ENCODE assay signal across 10 cellular contexts in the genomic region with DNA sequence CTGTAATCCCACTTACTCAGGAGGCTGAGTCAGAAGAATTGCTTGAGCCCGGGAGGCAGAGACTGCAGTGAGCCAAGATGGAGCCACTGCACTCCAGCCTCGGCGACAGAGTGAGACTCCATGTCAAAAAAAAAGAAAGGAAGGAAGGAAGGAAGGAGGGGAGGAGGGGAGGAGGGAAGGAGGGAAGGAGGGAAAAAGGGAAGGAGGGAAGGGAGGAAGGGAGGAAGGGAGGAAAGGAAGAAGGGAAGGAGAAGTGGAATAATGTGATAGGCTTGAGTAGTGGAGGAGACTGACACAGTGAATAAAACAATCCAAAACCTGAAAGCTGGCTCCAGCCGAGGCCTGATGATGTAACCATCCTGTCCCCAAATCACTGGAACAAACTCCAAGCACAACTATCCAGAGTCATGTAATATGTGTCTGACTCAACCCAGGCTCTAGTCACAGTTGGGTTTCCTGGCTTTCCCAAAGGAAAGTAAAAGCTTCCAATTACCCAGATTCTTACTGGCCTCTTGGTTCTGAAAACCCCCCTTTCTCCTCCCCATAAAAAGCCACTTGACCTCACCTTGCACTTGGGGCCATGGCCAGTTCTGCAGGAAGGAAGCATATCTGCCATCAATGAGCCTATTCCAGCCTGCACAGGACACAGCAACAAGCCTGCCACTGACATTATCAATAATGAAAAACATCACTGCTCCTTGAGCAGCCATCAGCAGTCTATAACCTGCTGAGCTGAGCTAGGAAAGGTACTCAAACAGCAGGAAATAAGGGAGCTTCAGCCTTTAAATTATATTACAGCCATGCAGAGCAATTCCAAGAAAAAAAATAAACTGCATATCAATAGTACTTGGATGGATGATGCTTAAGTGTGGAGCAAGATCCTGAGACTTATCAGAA. TPM values are rescaled to one million over a fixed set of nuclear protein-coding genes. Genes with fewer than 3 reads are reported as not detected.
DNase-seq lines count a peak whose midpoint lies in the region; ATAC-seq and TF ChIP-seq lines count a peak whose summit lies in the region.
"Had no signal": no experiment of that assay in that cellular context is flagged by ENCODE, and none has a peak within 500 bp of the region (broad histone marks: within the 10 kb centered on the region; RNA-seq: fewer than 3 reads in every experiment).

No MANE protein-coding gene starts in this region.

- H3K9ac ChIP-seq in GM23248 (peak overlapping the region; percentile 41), adipocyte (ENCODE audit: low read length) (no peak overlapping the region)

- DNase-seq in GM23248 (peak; percentile 82), adipocyte (ENCODE audit: low read depth) (peak; percentile 63), heart right ventricle (peak in 1 of 2 donors; percentile 53), sciatic nerve (ENCODE audit: low spot score) (no peak), NOMO-1 treated with dmso at 0.1 percent for 144 hours (lab: John Stamatoyannopoulos, UW; ENCODE audit: unreplicated experiment) (no peak), T-helper 1 cell (no peak), DMS153 (lab: John Stamatoyannopoulos, UW) (no peak)
- DNase-seq: activated CD8-positive, alpha-beta memory T cell treated with anti-CD3 and anti-CD28 coated beads, Interleukin-2, amount 50 U/mL, for 48 hours; NCI-H1105 treated with DMSO at 0.1 percent for 48 hours had no signal

- H3K9me2 ChIP-seq in GM23248 (ENCODE audit: insufficient read depth): no peaks in the 10 kb centered on the region

- in situ Hi-C loops in GM23248 (cut with MboI): no loop called here

- H3K27me3 ChIP-seq in GM23248 (replicated peaks; ENCODE audit: insufficient read depth) (no peaks in the 10 kb centered on the region), adipocyte (replicated peaks; ENCODE audit: control insufficient read depth, insufficient read depth, low read length) (no peaks in the 10 kb centered on the region), heart right ventricle (no peaks in the 10 kb centered on the region)

- WGBS in GM23248 (ENCODE audit: low coverage in 1 of 2, low lambda C conversion rate in 2 of 2, missing lambda C conversion rate in 2 of 2), 2 experiments: 37% methylated on average over 4 of the region's 4 CpGs
- 42 to 55% methylated on average over 4 of the region's 4 CpGs for WGBS in heart right ventricle, 2 donors

- intact Hi-C loops in heart right ventricle (cut with DNase I) (loop anchor here in 4 of 10 donors (5.0 to 10.0 kb wide), 3 partner anchors 32 to 48 kb away; partner anchors contain the start of gene MB21D2 (in 3 of the 4)), sciatic nerve (cut with DNase I) (no loop called here)

- ATAC-seq in heart right ventricle: peak; percentile 72 to 87 (median 80)
- peak; percentile 81 for ATAC-seq in sciatic nerve
- ATAC-seq in GM18505 (IDR thresholded peaks at IDR 0.05; ENCODE audit: unreplicated experiment): no peak

- H3K36me3 ChIP-seq in GM23248 (ENCODE audit: low read depth): no peaks in the 10 kb centered on the region
- H3K36me3 ChIP-seq in adipocyte (ENCODE audit: control insufficient read depth, insufficient read depth, low read length, severe bottlenecking): no peaks in the 10 kb centered on the region
- H3K36me3 ChIP-seq in heart right ventricle: no peaks in the 10 kb centered on the region

- H3K79me2 ChIP-seq in GM23248 (ENCODE audit: insufficient read depth): peaks cover 93% of the 10 kb centered on the region

- no peak overlapping the region for H2AFZ ChIP-seq in GM23248

- peak overlapping the region; percentile 67 for H3K27ac ChIP-seq in GM23248
- H3K27ac ChIP-seq in heart right ventricle: peak overlapping the region in 4 of 10 donors; percentile 35 to 62 (median 52)

- no peak for TF ChIP-seq POLR2A in GM18505 (IDR thresholded peaks at IDR 0.05; ENCODE audit: borderline replicate concordance, extremely low read depth, insufficient read depth, insufficient read length)

- H3K4me3 ChIP-seq in GM23248 (peak overlapping the region; percentile 43), adipocyte (ENCODE audit: low read length) (peak overlapping the region; percentile 21), heart right ventricle (no peak overlapping the region)

- H3K4me2 ChIP-seq in GM23248 (ENCODE audit: unreplicated experiment): peak overlapping the region; percentile 59

- H4K20me1 ChIP-seq in GM23248 (ENCODE audit: insufficient read depth): no peaks in the 10 kb centered on the region

- H3K4me1 ChIP-seq in GM23248 (ENCODE audit: insufficient read depth) (peaks cover 13% of the 10 kb centered on the region), adipocyte (ENCODE audit: control insufficient read depth, insufficient read depth, low read length) (peaks cover 21% of the 10 kb centered on the region), heart right ventricle (peaks cover 8 to 61% (median 32%) of the 10 kb centered on the region in 9 donors)

- no peaks in the 10 kb centered on the region for H3K9me3 ChIP-seq in GM23248 (ENCODE audit: low read depth)
- H3K9me3 ChIP-seq in adipocyte (ENCODE audit: control insufficient read depth, low read length): no peaks in the 10 kb centered on the region
- no peaks in the 10 kb centered on the region for H3K9me3 ChIP-seq in heart right ventricle

- TF ChIP-seq CTCF in heart right ventricle (IDR thresholded peaks at IDR 0.05): no peak

- peaks cover 16% of the 10 kb centered on the region for H3F3A ChIP-seq in GM23248 (ENCODE audit: insufficient read depth)

RNA-seq across cellular contexts. Expression of gene MB21D2, which starts 48.3 kb away (rescaled TPM):
- total RNA-seq in GM23248 (2014; rRNA removed; shearing (Covaris generic)): 24.2 and 26.4 TPM in 2 replicates
- 10.5 and 10.9 TPM in 2 replicates for polyA plus RNA-seq in GM23248 (2016; fragmentation: Nextera tagmentation; extraction: Ambion mirVana)
- 1 to 10 TPM; 1.6 to 4.4 (median 3.5) TPM for total RNA-seq in heart right ventricle
- 1 to 10 TPM in 1 of 2 donors, under 1 TPM in 1; 0.80 to 2.1 TPM for polyA plus RNA-seq in heart right ventricle
- 7.8 TPM for total RNA-seq in sciatic nerve

Comparison
In these comparisons a context has a peak if more than half of its experiments do, and no peak if none do; other contexts are left out.
1. DNase-seq: peak in GM23248 (single experiment) and adipocyte (single experiment); none in sciatic nerve (single experiment), NOMO-1 treated with dmso at 0.1 percent for 144 hours (single experiment), T-helper 1 cell (0 of 5) and DMS153 (single experiment).
2. H3K4me3 ChIP-seq: peak in GM23248 (single experiment) and adipocyte (single experiment); none in heart right ventricle (0 of 10).